1 cellular context compared by ENCODE assay signal in genomic region chr20:32823078-32823477, GRCh38.
TF ChIP-seq lines count a peak whose summit lies in the region.

No MANE protein-coding gene starts in this region.

TF ChIP-seq in GM23338, 12 proteins besides CTCF, POLR2A, EP300 and RAD21 (continued from another document):
- TF ChIP-seq ZNF462 (CRISPR knock-in tag; IDR thresholded peaks at IDR 0.05) (no peak), EZH2 (IDR thresholded peaks at IDR 0.05; ENCODE audit: low read depth, unreplicated experiment) (no peak), ZNF114 (CRISPR knock-in tag; IDR thresholded peaks at IDR 0.05) (no peak), NANOG (IDR thresholded peaks at IDR 0.05; ENCODE audit: borderline replicate concordance) (no peak)
- TF ChIP-seq, protein P1, sequence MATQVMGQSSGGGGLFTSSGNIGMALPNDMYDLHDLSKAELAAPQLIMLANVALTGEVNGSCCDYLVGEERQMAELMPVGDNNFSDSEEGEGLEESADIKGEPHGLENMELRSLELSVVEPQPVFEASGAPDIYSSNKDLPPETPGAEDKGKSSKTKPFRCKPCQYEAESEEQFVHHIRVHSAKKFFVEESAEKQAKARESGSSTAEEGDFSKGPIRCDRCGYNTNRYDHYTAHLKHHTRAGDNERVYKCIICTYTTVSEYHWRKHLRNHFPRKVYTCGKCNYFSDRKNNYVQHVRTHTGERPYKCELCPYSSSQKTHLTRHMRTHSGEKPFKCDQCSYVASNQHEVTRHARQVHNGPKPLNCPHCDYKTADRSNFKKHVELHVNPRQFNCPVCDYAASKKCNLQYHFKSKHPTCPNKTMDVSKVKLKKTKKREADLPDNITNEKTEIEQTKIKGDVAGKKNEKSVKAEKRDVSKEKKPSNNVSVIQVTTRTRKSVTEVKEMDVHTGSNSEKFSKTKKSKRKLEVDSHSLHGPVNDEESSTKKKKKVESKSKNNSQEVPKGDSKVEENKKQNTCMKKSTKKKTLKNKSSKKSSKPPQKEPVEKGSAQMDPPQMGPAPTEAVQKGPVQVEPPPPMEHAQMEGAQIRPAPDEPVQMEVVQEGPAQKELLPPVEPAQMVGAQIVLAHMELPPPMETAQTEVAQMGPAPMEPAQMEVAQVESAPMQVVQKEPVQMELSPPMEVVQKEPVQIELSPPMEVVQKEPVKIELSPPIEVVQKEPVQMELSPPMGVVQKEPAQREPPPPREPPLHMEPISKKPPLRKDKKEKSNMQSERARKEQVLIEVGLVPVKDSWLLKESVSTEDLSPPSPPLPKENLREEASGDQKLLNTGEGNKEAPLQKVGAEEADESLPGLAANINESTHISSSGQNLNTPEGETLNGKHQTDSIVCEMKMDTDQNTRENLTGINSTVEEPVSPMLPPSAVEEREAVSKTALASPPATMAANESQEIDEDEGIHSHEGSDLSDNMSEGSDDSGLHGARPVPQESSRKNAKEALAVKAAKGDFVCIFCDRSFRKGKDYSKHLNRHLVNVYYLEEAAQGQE (IDR thresholded peaks at IDR 0.05; ENCODE audit: unreplicated experiment) = no peak
